ENCODE assay signal across 26 cellular contexts in genomic region chr3:43063114-43063513, GRCh38.
"Had no signal": no experiment of that assay in that cellular context is flagged by ENCODE, and none has a peak within 500 bp of the region (broad histone marks: within the 10 kb centered on the region; RNA-seq: fewer than 3 reads in every experiment).

No MANE protein-coding gene starts in this region.

- FAIRE-seq: frontal cortex, islet of Langerhans, TTC549, urothelium cell line had no signal

- H3K27ac ChIP-seq: breast epithelium, esophagus squamous epithelium, parathyroid adenoma, stomach, thyroid gland, VCaP had no signal

- DNase-seq: activated CD4-positive, alpha-beta memory T cell treated with anti-CD3 and anti-CD28 coated beads for 36 hours; activated CD4-positive, alpha-beta T cell treated with anti-CD3 and anti-CD28 coated beads for 4 hours; activated gamma-delta T cell treated with Interleukin-2 at 50 U/mL for 16 hours; activated naive CD4-positive, alpha-beta T cell treated with anti-CD3 and anti-CD28 coated beads, Interleukin-2, amount 50 U/mL, for 16 hours; activated T-cell treated with anti-CD3 and anti-CD28 coated beads, Interleukin-2, amount 50 U/mL, for 4 hours; amygdala; central memory CD4-positive, alpha-beta T cell; esophagus squamous epithelium; midbrain; naive thymus-derived CD4-positive, alpha-beta T cell; nucleus accumbens; stimulated activated CD4-positive, alpha-beta T cell treated with anti-CD3 and anti-CD28 coated beads, Interleukin-15, amount 100 ng/mL, for 24 hours; stimulated activated CD4-positive, alpha-beta T cell treated with anti-CD3 and anti-CD28 coated beads, Interleukin-2, amount 100 ng/mL, for 24 hours; stimulated activated naive B cell treated with anti-CD40 and anti-IgM and Interleukin-4, amounts not matched to agents 10 μg/mL and 1 μg/mL and 100 μg/mL, for 72 hours; stomach; SW 1271; T-helper 9 cell; thyroid gland had no signal

- H3K4me1 ChIP-seq: breast epithelium, parathyroid adenoma, stomach, thyroid gland had no signal

- H3K36me3 ChIP-seq: breast epithelium, thyroid gland had no signal

- H3K79me2 ChIP-seq: parathyroid adenoma had no signal

- H2AFZ ChIP-seq: parathyroid adenoma had no signal

- H3K9ac ChIP-seq: parathyroid adenoma had no signal

- H3K27me3 ChIP-seq: breast epithelium, esophagus squamous epithelium, stomach, thyroid gland had no signal

- ATAC-seq: activated T-cell treated with anti-CD3 and anti-CD28 coated beads, Interleukin-2, amount 50 U/mL, for 4 hours; activated T-helper 17 cell treated with anti-CD3 and anti-CD28 coated beads, Interleukin-2, amount 50 U/mL, for 72 hours; naive thymus-derived CD4-positive, alpha-beta T cell; stimulated activated naive B cell treated with anti-CD40 and anti-IgM and Interleukin-4, amounts not matched to agents 10 μg/mL and 1 μg/mL and 100 μg/mL, for 72 hours had no signal

- H3K9me3 ChIP-seq: thyroid gland had no signal

- H3K4me3 ChIP-seq: breast epithelium, esophagus squamous epithelium, stomach, thyroid gland had no signal
